7 cellular contexts compared by ENCODE assay signal in the genomic region with DNA sequence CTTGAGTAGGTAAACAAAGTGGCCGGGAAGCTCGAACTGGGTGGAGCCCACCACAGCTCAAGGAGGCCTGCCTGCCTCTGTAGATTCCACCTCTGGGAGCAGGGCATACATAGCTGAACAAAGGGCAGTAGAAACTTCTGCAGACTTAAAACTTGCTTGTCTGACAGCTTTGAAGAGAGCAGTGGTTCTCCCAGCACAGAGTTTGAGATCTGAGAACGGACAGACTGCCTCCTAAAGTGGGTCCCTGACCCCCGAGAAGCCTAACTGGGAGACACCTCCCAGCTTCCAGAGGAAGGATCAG. TPM values are rescaled to one million over a fixed set of nuclear protein-coding genes. Genes with fewer than 3 reads are reported as not detected.
DNase-seq lines count a peak whose midpoint lies in the region; ATAC-seq and TF ChIP-seq lines count a peak whose summit lies in the region.
"Not testable (repeated sequence)": the region's sequence is repeated elsewhere in the genome, so short reads cannot be mapped to it uniquely, and the experiment has no call there.

No MANE protein-coding gene starts in this region.

- not testable (repeated sequence) for H3K9me3 ChIP-seq in CD4-positive, alpha-beta T cell (ENCODE audit: control insufficient read depth, low read length); SJSA1 (replicated peaks)

- not testable (repeated sequence) for TF ChIP-seq CTCF in CD4-positive, alpha-beta T cell (IDR thresholded peaks at IDR 0.05); chondrocyte (IDR thresholded peaks at IDR 0.05)

- peaks cover 43% of the 10 kb centered on the region for H3K4me1 ChIP-seq in SJSA1 (replicated peaks)

- ATAC-seq in CD4-positive, alpha-beta T cell (ENCODE audit: poor library complexity): not testable (repeated sequence)
- peak; percentile 16 to 53 for ATAC-seq in naive thymus-derived CD8-positive, alpha-beta T cell

- not testable (repeated sequence) for H3K9me3 Mint-ChIP-seq in CD4-positive, alpha-beta T cell; activated naive CD4-positive, alpha-beta T cell treated with anti-CD3 and anti-CD28 coated beads, Interleukin-2, amount 50 U/mL, for 24 hours; chondrocyte (ENCODE audit: low read depth); naive thymus-derived CD8-positive, alpha-beta T cell
- H3K9me3 Mint-ChIP-seq in activated CD4-positive, alpha-beta T cell treated with anti-CD3 and anti-CD28 coated beads, Interleukin-2, amount 10 ng/mL, durations not matched to agents 24 days and 14 days: peaks cover 11% of the 10 kb centered on the region
- peaks cover 11% of the 10 kb centered on the region for H3K9me3 Mint-ChIP-seq in activated T-cell treated with anti-CD3 and anti-CD28 coated beads, Interleukin-2, amount 50 U/mL, for 24 hours

- not testable (repeated sequence) for DNase-seq in CD4-positive, alpha-beta T cell; SJSA1 (ENCODE audit: low read depth in 1 of 2, low spot score in 2 of 2); activated CD4-positive, alpha-beta T cell treated with anti-CD3 and anti-CD28 coated beads, Interleukin-2, amount 10 ng/mL, durations not matched to agents 24 days and 14 days; activated T-cell treated with anti-CD3 and anti-CD28 coated beads, Interleukin-2, amount 50 U/mL, for 24 hours; chondrocyte (ENCODE audit: low spot score); naive thymus-derived CD8-positive, alpha-beta T cell

- CTCF ChIA-PET in CD4-positive, alpha-beta T cell (lab: Charles Lee): interaction anchor here (1.1 to 1.2 kb wide), 2 partner anchors 18 to 48 kb away, joined by 3 read pairs; no protein-coding TSS in a partner anchor

- not testable (repeated sequence) for H3K4me3 ChIP-seq in SJSA1

- peak overlapping the region; percentile 30 for H3K4me3 Mint-ChIP-seq in CD4-positive, alpha-beta T cell
- H3K4me3 Mint-ChIP-seq in activated CD4-positive, alpha-beta T cell treated with anti-CD3 and anti-CD28 coated beads, Interleukin-2, amount 10 ng/mL, durations not matched to agents 24 days and 14 days: peak overlapping the region; percentile 76
- peak overlapping the region; percentile 34 for H3K4me3 Mint-ChIP-seq in activated T-cell treated with anti-CD3 and anti-CD28 coated beads, Interleukin-2, amount 50 U/mL, for 24 hours
- peak overlapping the region; percentile 72 for H3K4me3 Mint-ChIP-seq in activated naive CD4-positive, alpha-beta T cell treated with anti-CD3 and anti-CD28 coated beads, Interleukin-2, amount 50 U/mL, for 24 hours
- H3K4me3 Mint-ChIP-seq in chondrocyte (ENCODE audit: unreplicated experiment): peak overlapping the region; percentile 25
- peak overlapping the region; percentile 54 to 88 (median 75) for H3K4me3 Mint-ChIP-seq in naive thymus-derived CD8-positive, alpha-beta T cell

- H3K27ac ChIP-seq in CD4-positive, alpha-beta T cell (ENCODE audit: low read depth, low read length): not testable (repeated sequence)
- H3K27ac ChIP-seq in SJSA1: peak overlapping the region; percentile 15; the same call in 1 of the 2 replicates

- peaks cover 76% of the 10 kb centered on the region for H3K36me3 Mint-ChIP-seq in CD4-positive, alpha-beta T cell (ENCODE audit: low read depth)
- H3K36me3 Mint-ChIP-seq in activated CD4-positive, alpha-beta T cell treated with anti-CD3 and anti-CD28 coated beads, Interleukin-2, amount 10 ng/mL, durations not matched to agents 24 days and 14 days (ENCODE audit: low read depth): peaks cover 76% of the 10 kb centered on the region
- peaks cover 87% of the 10 kb centered on the region for H3K36me3 Mint-ChIP-seq in activated T-cell treated with anti-CD3 and anti-CD28 coated beads, Interleukin-2, amount 50 U/mL, for 24 hours (ENCODE audit: low read depth)
- H3K36me3 Mint-ChIP-seq in activated naive CD4-positive, alpha-beta T cell treated with anti-CD3 and anti-CD28 coated beads, Interleukin-2, amount 50 U/mL, for 24 hours: peaks cover 28% of the 10 kb centered on the region
- not testable (repeated sequence) for H3K36me3 Mint-ChIP-seq in chondrocyte (ENCODE audit: low read depth)
- H3K36me3 Mint-ChIP-seq in naive thymus-derived CD8-positive, alpha-beta T cell: peaks cover 12 to 69% (median 45%) of the 10 kb centered on the region in 3 donors

- H3K27me3 Mint-ChIP-seq in CD4-positive, alpha-beta T cell; activated CD4-positive, alpha-beta T cell treated with anti-CD3 and anti-CD28 coated beads, Interleukin-2, amount 10 ng/mL, durations not matched to agents 24 days and 14 days; activated T-cell treated with anti-CD3 and anti-CD28 coated beads, Interleukin-2, amount 50 U/mL, for 24 hours; activated naive CD4-positive, alpha-beta T cell treated with anti-CD3 and anti-CD28 coated beads, Interleukin-2, amount 50 U/mL, for 24 hours; chondrocyte (ENCODE audit: low read depth); naive thymus-derived CD8-positive, alpha-beta T cell: not testable (repeated sequence)

- not testable (repeated sequence) for H3K27me3 ChIP-seq in CD4-positive, alpha-beta T cell (ENCODE audit: control insufficient read depth, insufficient read depth, low read length); SJSA1 (replicated peaks)

- peaks cover 93% of the 10 kb centered on the region for H3K4me1 Mint-ChIP-seq in CD4-positive, alpha-beta T cell (ENCODE audit: low read depth)
- H3K4me1 Mint-ChIP-seq in activated CD4-positive, alpha-beta T cell treated with anti-CD3 and anti-CD28 coated beads, Interleukin-2, amount 10 ng/mL, durations not matched to agents 24 days and 14 days: peaks cover 71% of the 10 kb centered on the region
- peaks cover 93% of the 10 kb centered on the region for H3K4me1 Mint-ChIP-seq in activated T-cell treated with anti-CD3 and anti-CD28 coated beads, Interleukin-2, amount 50 U/mL, for 24 hours (ENCODE audit: low read depth)
- peaks cover 93% of the 10 kb centered on the region for H3K4me1 Mint-ChIP-seq in activated naive CD4-positive, alpha-beta T cell treated with anti-CD3 and anti-CD28 coated beads, Interleukin-2, amount 50 U/mL, for 24 hours
- peaks cover 34% of the 10 kb centered on the region for H3K4me1 Mint-ChIP-seq in chondrocyte (ENCODE audit: low read depth)
- H3K4me1 Mint-ChIP-seq in naive thymus-derived CD8-positive, alpha-beta T cell: peaks cover 56 to 94% (median 89%) of the 10 kb centered on the region in 4 donors

- H3K27ac Mint-ChIP-seq in CD4-positive, alpha-beta T cell: peak overlapping the region; percentile 40
- H3K27ac Mint-ChIP-seq in activated CD4-positive, alpha-beta T cell treated with anti-CD3 and anti-CD28 coated beads, Interleukin-2, amount 10 ng/mL, durations not matched to agents 24 days and 14 days: peak overlapping the region; percentile 34
- peak overlapping the region; percentile 30 for H3K27ac Mint-ChIP-seq in activated T-cell treated with anti-CD3 and anti-CD28 coated beads, Interleukin-2, amount 50 U/mL, for 24 hours
- peak overlapping the region; percentile 55 for H3K27ac Mint-ChIP-seq in activated naive CD4-positive, alpha-beta T cell treated with anti-CD3 and anti-CD28 coated beads, Interleukin-2, amount 50 U/mL, for 24 hours
- peak overlapping the region; percentile 17 for H3K27ac Mint-ChIP-seq in chondrocyte (ENCODE audit: unreplicated experiment)
- peak overlapping the region; percentile 79 to 94 (median 86) for H3K27ac Mint-ChIP-seq in naive thymus-derived CD8-positive, alpha-beta T cell

- intact Hi-C loops in CD4-positive, alpha-beta T cell (cut with DNase I, micrococcal nuclease): loop anchor here in 1 of 2 experiments (2.0 kb wide), 1 partner anchor 14 kb away; a partner anchor contains a TSS
- intact Hi-C loops in activated CD4-positive, alpha-beta T cell treated with anti-CD3 and anti-CD28 coated beads, Interleukin-2, amount 10 ng/mL, durations not matched to agents 24 days and 14 days (cut with micrococcal nuclease): not testable (repeated sequence)

- peaks cover 26% of the 10 kb centered on the region for H3K36me3 ChIP-seq in SJSA1

- POLR2A ChIA-PET in CD4-positive, alpha-beta T cell (lab: Charles Lee): interaction anchor here (0.7 to 2.3 kb wide), 6 partner anchors 9 to 78 kb away, joined by 3 to 21 read pairs (median 3); no protein-coding TSS in a partner anchor
- POLR2A ChIA-PET in naive thymus-derived CD8-positive, alpha-beta T cell (lab: Charles Lee): interaction anchor here (0.6 to 1.8 kb wide), 9 partner anchors 10 to 85 kb away, joined by 3 to 11 read pairs (median 4); no protein-coding TSS in a partner anchor

RNA-seq across cellular contexts. Expression of a gene that starts 13.6 kb away (rescaled TPM):
- total RNA-seq in CD4-positive, alpha-beta T cell: 100 to 1,000 TPM; 288 to 307 TPM
- total RNA-seq in SJSA1 (2014; rRNA removed; shearing (Covaris generic)): 196 and 263 TPM in 2 replicates
- total RNA-seq in activated CD4-positive, alpha-beta T cell treated with anti-CD3 and anti-CD28 coated beads, Interleukin-2, amount 10 ng/mL, durations not matched to agents 24 days and 14 days: 243 and 250 TPM in 2 replicates
- total RNA-seq in chondrocyte: 94.9 to 119 TPM (median 105 TPM) in 3 replicates
- 100 to 1,000 TPM; 484 to 533 TPM for total RNA-seq in naive thymus-derived CD8-positive, alpha-beta T cell
- polyA plus RNA-seq in naive thymus-derived CD8-positive, alpha-beta T cell: 100 to 1,000 TPM; 746 to 988 (median 748) TPM

Comparison
In these comparisons a context has a peak if more than half of its experiments do, and no peak if none do; other contexts are left out.
1. H3K27ac Mint-ChIP-seq: peak in every context shown above with its lines; median percentile 86 in naive thymus-derived CD8-positive, alpha-beta T cell; 55 in activated naive CD4-positive, alpha-beta T cell treated with anti-CD3 and anti-CD28 coated beads, Interleukin-2, amount 50 U/mL, for 24 hours; 40 in CD4-positive, alpha-beta T cell; 34 in activated CD4-positive, alpha-beta T cell treated with anti-CD3 and anti-CD28 coated beads, Interleukin-2, amount 10 ng/mL, durations not matched to agents 24 days and 14 days; 30 in activated T-cell treated with anti-CD3 and anti-CD28 coated beads, Interleukin-2, amount 50 U/mL, for 24 hours; 17 in chondrocyte.
2. H3K4me3 Mint-ChIP-seq: peak in every context shown above with its lines; median percentile 76 in activated CD4-positive, alpha-beta T cell treated with anti-CD3 and anti-CD28 coated beads, Interleukin-2, amount 10 ng/mL, durations not matched to agents 24 days and 14 days; 75 in naive thymus-derived CD8-positive, alpha-beta T cell; 72 in activated naive CD4-positive, alpha-beta T cell treated with anti-CD3 and anti-CD28 coated beads, Interleukin-2, amount 50 U/mL, for 24 hours; 34 in activated T-cell treated with anti-CD3 and anti-CD28 coated beads, Interleukin-2, amount 50 U/mL, for 24 hours; 30 in CD4-positive, alpha-beta T cell; 25 in chondrocyte.